Comparison of ENCODE assay signal across 8 cellular contexts in genomic region chr5:149961186-149961685, GRCh38. TPM values are rescaled to one million over a fixed set of nuclear protein-coding genes. Genes with fewer than 3 reads are reported as not detected.
DNase-seq lines count a peak whose midpoint lies in the region; ATAC-seq, FAIRE-seq and TF ChIP-seq lines count a peak whose summit lies in the region.

No MANE protein-coding gene starts in this region.

- no peak for TF ChIP-seq EP300 in K562 (IDR thresholded peaks at IDR 0.05; ENCODE audit: low read length)

- POLR2A ChIA-PET in HCT116 (lab: Charles Lee): interaction anchor here (0.8 to 1.6 kb wide), 8 partner anchors 9 to 127 kb away, joined by 3 to 6 read pairs (median 4); partner anchors contain the start of genes HMGXB3 and TIGD6
- POLR2A ChIA-PET in K562 (lab: Yijun Ruan, JAX): interaction anchor here (0.8 to 2.0 kb wide), 8 partner anchors 9 to 123 kb away, joined by 3 to 10 read pairs (median 4); no protein-coding TSS in a partner anchor

- peak overlapping the region; percentile 97 for H3K4me2 ChIP-seq in HCT116 (ENCODE audit: low read length)
- peak overlapping the region; percentile 80 for H3K4me2 ChIP-seq in K562 (ENCODE audit: insufficient read depth, low read length)

- no peaks in the 10 kb centered on the region for H3K9me3 ChIP-seq in HCT116 (ENCODE audit: control insufficient read depth in 1 of 2, insufficient read depth in 1 of 2, low read depth in 1 of 2, low read length in 2 of 2)
- H3K9me3 ChIP-seq in K562 (replicated peaks; ENCODE audit: control insufficient read depth, insufficient read depth, low read depth, low read length): no peaks in the 10 kb centered on the region
- no peaks in the 10 kb centered on the region for H3K9me3 ChIP-seq in uterus

- BruUV-seq in HCT116 (replicated peaks; lab: Mats Ljungman, UMichigan): no TSS peak
- no TSS peak for BruUV-seq in K562 (replicated peaks; lab: Mats Ljungman, UMichigan)

- H3K27me3 ChIP-seq in HCT116 (ENCODE audit: insufficient read depth, low read length) (no peaks in the 10 kb centered on the region), K562 (ENCODE audit: control insufficient read depth in 2 of 2, insufficient read depth in 2 of 2, low read length in 2 of 2) (no peaks in the 10 kb centered on the region), uterus (no peaks in the 10 kb centered on the region)

- FAIRE-seq in K562 (lab: Jason Lieb, UNC): no peak

- H4K20me1 ChIP-seq in HCT116 (ENCODE audit: insufficient read depth) (no peaks in the 10 kb centered on the region), K562 (replicated peaks; ENCODE audit: control insufficient read depth, insufficient read depth, low read length) (no peaks in the 10 kb centered on the region)

- H3K79me2 ChIP-seq in HCT116 (ENCODE audit: insufficient read depth, low read length): 0 out of 2 replicates have a peak, but pooled peaks cover 2% of the 10 kb centered on the region
- 0 out of 3 replicates have a peak, but pooled peaks cover 4% of the 10 kb centered on the region for H3K79me2 ChIP-seq in K562 (ENCODE audit: control insufficient read depth, insufficient read depth, low read length)

- H3K9ac ChIP-seq in HCT116 (ENCODE audit: low read length) (peak overlapping the region; percentile 73), K562 (ENCODE audit: insufficient read depth in 1 of 2, low read depth in 2 of 2, low read length in 2 of 2) (peak overlapping the region; percentile 70 to 88; a peak in 3 of 4 replicates)

- WGBS in K562 (ENCODE audit: insufficient coverage, low coverage, missing lambda C conversion rate): 20% methylated on average over 12 of the region's 23 CpGs

- H3K4me1 ChIP-seq in HCT116 (ENCODE audit: control insufficient read depth in 1 of 2, insufficient read depth in 2 of 2, low read length in 2 of 2) (peaks cover 8 to 27% of the 10 kb centered on the region in 2 experiments), K562 (replicated peaks in 1 of 2; ENCODE audit: control insufficient read depth in 2 of 2, insufficient read depth in 2 of 2, low read length in 2 of 2) (peaks cover 14 to 21% of the 10 kb centered on the region in 2 experiments; a peak in 4 of 5 replicates), uterus (no peaks in the 10 kb centered on the region)

- H3K27me3 Mint-ChIP-seq in memory B cell: no peaks in the 10 kb centered on the region

- DNase-seq in HCT116 (ENCODE audit: low read depth, low spot score): no peak
- DNase-seq in K562 (ENCODE audit: extremely low read depth in 1 of 4, low spot score in 3 of 4): no peak
- no peak for DNase-seq in memory B cell (ENCODE audit: low spot score in 2 of 2)
- DNase-seq in uterus: no peak
- no peak for DNase-seq in stimulated activated CD4-positive, alpha-beta T cell treated with anti-CD3 and anti-CD28 coated beads, Interleukin-4, amount 100 ng/mL, for 4 hours
- DNase-seq in OCI-M1 (lab: John Stamatoyannopoulos, UW): no peak
- no peak for DNase-seq in effector CD4-positive, alpha-beta T cell

- peak overlapping the region; percentile 74 for H3K4me3 ChIP-seq in HCT116 (replicated peaks in 1 of 2; ENCODE audit: low read depth in 1 of 2, low read length in 2 of 2)
- peak overlapping the region; percentile 66 for H3K4me3 ChIP-seq in K562
- H3K4me3 ChIP-seq in uterus: peak overlapping the region; percentile 82 to 95

- H3K36me3 ChIP-seq in HCT116 (ENCODE audit: control insufficient read depth in 1 of 2, insufficient read depth in 2 of 2, low read length in 2 of 2) (no peaks in the 10 kb centered on the region), K562 (ENCODE audit: control insufficient read depth, insufficient read depth, low read length) (no peaks in the 10 kb centered on the region), uterus (no peaks in the 10 kb centered on the region)

- H2AFZ ChIP-seq in HCT116 (ENCODE audit: low read depth, low read length, poor library complexity, severe bottlenecking) (peak overlapping the region; percentile 61), K562 (ENCODE audit: low read depth, low read length) (peak overlapping the region; percentile 95)

- RAD21 ChIA-PET in HCT116 (lab: Charles Lee; ENCODE audit: low non-redundant PET in 1 of 2, low total read pairs in 2 of 2, uncharacterized antibody in 2 of 2, unreplicated experiment in 2 of 2): interaction anchor here (0.7 to 1.6 kb wide), 3 partner anchors 123 to 294 kb away, joined by 3 to 5 read pairs (median 3); no protein-coding TSS in a partner anchor

- no peaks in the 10 kb centered on the region for H3K9me1 ChIP-seq in K562 (ENCODE audit: control insufficient read depth, insufficient read depth, low read length)

- peak overlapping the region; percentile 50 for H3K27ac Mint-ChIP-seq in memory B cell

- TF ChIP-seq POLR2A in HCT116 (IDR thresholded peaks at IDR 0.05; ENCODE audit: borderline replicate concordance, extremely low read depth, insufficient read depth, insufficient read length) (no peak), K562 (conservative IDR thresholded peaks at IDR 0.05) (no peak), uterus (IDR thresholded peaks at IDR 0.05) (no peak)

- H3K27ac ChIP-seq in 22Rv1 (peak overlapping the region; percentile 75), HCT116 (ENCODE audit: low read depth, low read length) (peak overlapping the region; percentile 48), K562 (ENCODE audit: extremely low read depth, low read depth, low read length) (no peak overlapping the region), uterus (peak overlapping the region; percentile 87 to 88)

- H3K9me2 ChIP-seq in HCT116 (ENCODE audit: insufficient read depth): no peaks in the 10 kb centered on the region

- H3K9me3 Mint-ChIP-seq in memory B cell: no peaks in the 10 kb centered on the region

- ATAC-seq in HCT116 (no peak; the same call in 1 of the 2 replicates), K562 (no peak), memory B cell (ENCODE audit: low read depth) (no peak)

- CTCF ChIA-PET in HCT116 (lab: Charles Lee): interaction anchor here (0.7 to 3.4 kb wide), 9 partner anchors 10 to 325 kb away, joined by 3 to 26 read pairs (median 4); no protein-coding TSS in a partner anchor
- CTCF ChIA-PET in K562 (lab: Yijun Ruan, JAX; ENCODE audit: low intra/inter-chr PET ratio): interaction anchor here (0.6 to 5.1 kb wide), 3 partner anchors 108 to 127 kb away, joined by 4 to 59 read pairs (median 9); no protein-coding TSS in a partner anchor

- intact Hi-C loops in HCT116 (cut with micrococcal nuclease): no loop called here
- intact Hi-C loops in K562 (cut with micrococcal nuclease): loop anchor here (5.0 kb wide), 1 partner anchor 109 kb away; no protein-coding TSS in a partner anchor
- intact Hi-C loops in uterus (cut with DNase I; ENCODE audit: low total_unique reads): no loop called here

- TF ChIP-seq CTCF in 22Rv1 (IDR thresholded peaks at IDR 0.05) (no peak), HCT116 (IDR thresholded peaks at IDR 0.05 in 2 of 3, conservative IDR thresholded peaks at IDR 0.05 in 1 of 3; ENCODE audit: borderline replicate concordance in 1 of 3, insufficient read depth in 1 of 3, low read depth in 2 of 3, low read length in 2 of 3) (no peak), K562 (IDR thresholded peaks at IDR 0.05 in 2 of 3, conservative IDR thresholded peaks at IDR 0.05 in 1 of 3; ENCODE audit: insufficient read depth in 2 of 3, low read depth in 1 of 3, low read length in 3 of 3) (no peak), uterus (IDR thresholded peaks at IDR 0.05) (no peak)

- H3K4me3 Mint-ChIP-seq in memory B cell: peak overlapping the region; percentile 88

- in situ Hi-C loops in K562 (cut with MboI): loop anchor here (10.0 kb wide), 1 partner anchor 106 kb away; no protein-coding TSS in a partner anchor

- H3K36me3 Mint-ChIP-seq in memory B cell: peaks cover 5% of the 10 kb centered on the region

- peaks cover 27% of the 10 kb centered on the region for H3K4me1 Mint-ChIP-seq in memory B cell

- TF ChIP-seq RAD21 in HCT116 (IDR thresholded peaks at IDR 0.05; ENCODE audit: low read depth): no peak
- TF ChIP-seq RAD21 in K562 (CRISPR knock-in tag; conservative IDR thresholded peaks at IDR 0.05 in 1 of 2, IDR thresholded peaks at IDR 0.05 in 1 of 2): no peak

RNA-seq across cellular contexts. Expression of gene SLC26A2, which starts 0.7 kb away (rescaled TPM):
- 7.8 TPM for total RNA-seq in HCT116 (2021; ENCODE audit: unreplicated experiment)
- 1.6 and 2.1 TPM in 2 replicates for polyA plus RNA-seq in HCT116 (2012)
- total RNA-seq in K562 (2011; cell fraction: chromatin; rRNA removed; ENCODE audit: low replicate concordance): 6.6 and 7.6 TPM in 2 replicates
- total RNA-seq in K562 (2011; cell fraction: nucleolus; rRNA removed): 4.6 and 5.3 TPM in 2 replicates
- total RNA-seq in K562 (2011; cell fraction: nucleoplasm; rRNA removed): 6.6 and 9.2 TPM in 2 replicates
- total RNA-seq in K562 (2014; rRNA removed): 3.1 and 3.6 TPM in 2 replicates
- 4.3 and 5.6 TPM in 2 replicates for total RNA-seq in K562 (2014; rRNA removed; fragmentation: Illumina TruSeq; extraction: Trizol)
- 5.8 and 6.3 TPM in 2 replicates for total RNA-seq in K562 (2015; rRNA removed; fragmentation: Illumina TruSeq; extraction: Trizol)
- total RNA-seq in K562 (2021): 4.1 and 4.9 TPM in 2 replicates
- polyA plus RNA-seq in K562 (2011; rRNA removed): 4.7 and 4.9 TPM in 2 replicates
- 1.2 and 3.2 TPM in 2 replicates for polyA plus RNA-seq in K562 (2011; cell fraction: cytosol; rRNA removed)
- 1.7 and 3.6 TPM in 2 replicates for polyA plus RNA-seq in K562 (2011; cell fraction: nucleus; rRNA removed)
- 2.9 and 4.4 TPM in 2 replicates for polyA plus RNA-seq in K562 (2012)
- 3.3 and 3.5 TPM in 2 replicates for polyA plus RNA-seq in K562 (2014; fragmentation: Illumina TruSeq; extraction: Trizol)
- 1 to 10 TPM; 1.1 to 2.0 TPM for polyA plus RNA-seq in K562 (2014; fragmentation: Nextera tagmentation; extraction: Ambion mirVana)
- 2.6 TPM in 2 replicates for polyA plus RNA-seq in K562 (2014; rRNA removed)
- polyA minus RNA-seq in K562 (2011; rRNA and poly(A)+ RNA removed): 13.8 and 13.9 TPM in 2 replicates
- 4.2 and 6.2 TPM in 2 replicates for polyA minus RNA-seq in K562 (2011; cell fraction: cytosol; rRNA and poly(A)+ RNA removed)
- polyA minus RNA-seq in K562 (2011; cell fraction: nucleus; rRNA and poly(A)+ RNA removed): 1.9 and 4.0 TPM in 2 replicates
- 10 to 100 TPM in 3 of 4 donors, 1 to 10 TPM in 1; 4.6 to 42.9 (median 15.6) TPM for total RNA-seq in uterus

RNA-seq across cellular contexts. Expression of gene PDE6A, which starts 16.6 kb away (rescaled TPM):
- not detected for total RNA-seq in HCT116 (2021; ENCODE audit: unreplicated experiment)
- polyA plus RNA-seq in HCT116 (2012): 0.01 TPM in 1 of 2 replicates, not detected in the other
- total RNA-seq in K562 (2011; cell fraction: chromatin; rRNA removed; ENCODE audit: low replicate concordance): not detected in 2 replicates
- total RNA-seq in K562 (2011; cell fraction: nucleolus; rRNA removed): not detected in 2 replicates
- total RNA-seq in K562 (2011; cell fraction: nucleoplasm; rRNA removed): 0.23 TPM in 1 of 2 replicates, not detected in the other
- not detected in 2 replicates for total RNA-seq in K562 (2014; rRNA removed)
- not detected in 2 replicates for total RNA-seq in K562 (2014; rRNA removed; fragmentation: Illumina TruSeq; extraction: Trizol)
- total RNA-seq in K562 (2015; rRNA removed; fragmentation: Illumina TruSeq; extraction: Trizol): 0.04 TPM in 2 replicates
- not detected in 2 replicates for total RNA-seq in K562 (2021)
- polyA plus RNA-seq in K562 (2011; rRNA removed): not detected in 2 replicates
- polyA plus RNA-seq in K562 (2011; cell fraction: cytosol; rRNA removed): 0.03 TPM in 1 of 2 replicates, not detected in the other
- not detected in 2 replicates for polyA plus RNA-seq in K562 (2011; cell fraction: nucleus; rRNA removed)
- polyA plus RNA-seq in K562 (2012): 0.04 and 0.05 TPM in 2 replicates
- polyA plus RNA-seq in K562 (2014; fragmentation: Illumina TruSeq; extraction: Trizol): 0.03 TPM in 1 of 2 replicates, not detected in the other
- polyA plus RNA-seq in K562 (2014; fragmentation: Nextera tagmentation; extraction: Ambion mirVana): under 1 TPM in 1 of 2 experiments, not detected in 1; 0.01 TPM
- 0.01 TPM in 1 of 2 replicates, not detected in the other for polyA plus RNA-seq in K562 (2014; rRNA removed)
- not detected in 2 replicates for polyA minus RNA-seq in K562 (2011; rRNA and poly(A)+ RNA removed)
- not detected in 2 replicates for polyA minus RNA-seq in K562 (2011; cell fraction: cytosol; rRNA and poly(A)+ RNA removed)
- polyA minus RNA-seq in K562 (2011; cell fraction: nucleus; rRNA and poly(A)+ RNA removed): not detected in 2 replicates
- under 1 TPM in 1 of 4 donors, not detected in 3; 0.07 TPM for total RNA-seq in uterus

RNA-seq across cellular contexts. Expression of gene TIGD6, which starts 39.2 kb away (rescaled TPM):
- total RNA-seq in HCT116 (2021; ENCODE audit: unreplicated experiment): 2.1 TPM
- polyA plus RNA-seq in HCT116 (2012): 2.7 and 3.6 TPM in 2 replicates
- total RNA-seq in K562 (2011; cell fraction: chromatin; rRNA removed; ENCODE audit: low replicate concordance): 8.2 and 12.4 TPM in 2 replicates
- 5.2 and 6.6 TPM in 2 replicates for total RNA-seq in K562 (2011; cell fraction: nucleolus; rRNA removed)
- 12.1 and 13.1 TPM in 2 replicates for total RNA-seq in K562 (2011; cell fraction: nucleoplasm; rRNA removed)
- total RNA-seq in K562 (2014; rRNA removed): 3.9 and 5.2 TPM in 2 replicates
- total RNA-seq in K562 (2014; rRNA removed; fragmentation: Illumina TruSeq; extraction: Trizol): 3.9 and 4.3 TPM in 2 replicates
- 3.8 and 4.3 TPM in 2 replicates for total RNA-seq in K562 (2015; rRNA removed; fragmentation: Illumina TruSeq; extraction: Trizol)
- 4.3 and 4.4 TPM in 2 replicates for total RNA-seq in K562 (2021)
- 4.9 and 5.1 TPM in 2 replicates for polyA plus RNA-seq in K562 (2011; rRNA removed)
- 5.7 TPM in 2 replicates for polyA plus RNA-seq in K562 (2011; cell fraction: cytosol; rRNA removed)
- polyA plus RNA-seq in K562 (2011; cell fraction: nucleus; rRNA removed): 14.9 and 16.9 TPM in 2 replicates
- polyA plus RNA-seq in K562 (2012): 4.9 and 5.4 TPM in 2 replicates
- polyA plus RNA-seq in K562 (2014; fragmentation: Illumina TruSeq; extraction: Trizol): 6.3 and 7.0 TPM in 2 replicates
- 1 to 10 TPM; 1.8 to 2.3 TPM for polyA plus RNA-seq in K562 (2014; fragmentation: Nextera tagmentation; extraction: Ambion mirVana)
- 3.1 and 4.0 TPM in 2 replicates for polyA plus RNA-seq in K562 (2014; rRNA removed)
- 9.4 and 9.9 TPM in 2 replicates for polyA minus RNA-seq in K562 (2011; rRNA and poly(A)+ RNA removed)
- polyA minus RNA-seq in K562 (2011; cell fraction: cytosol; rRNA and poly(A)+ RNA removed): 1.0 and 2.7 TPM in 2 replicates
- 4.8 and 8.7 TPM in 2 replicates for polyA minus RNA-seq in K562 (2011; cell fraction: nucleus; rRNA and poly(A)+ RNA removed)
- total RNA-seq in uterus: 1 to 10 TPM; 1.2 to 6.8 (median 2.7) TPM

RNA-seq across cellular contexts. Expression of gene HMGXB3, which starts 39.3 kb away (rescaled TPM):
- 41.8 TPM for total RNA-seq in HCT116 (2021; ENCODE audit: unreplicated experiment)
- 32.6 and 33.9 TPM in 2 replicates for polyA plus RNA-seq in HCT116 (2012)
- 126 and 156 TPM in 2 replicates for total RNA-seq in K562 (2011; cell fraction: chromatin; rRNA removed; ENCODE audit: low replicate concordance)
- total RNA-seq in K562 (2011; cell fraction: nucleolus; rRNA removed): 104 and 109 TPM in 2 replicates
- total RNA-seq in K562 (2011; cell fraction: nucleoplasm; rRNA removed): 92.4 and 96.9 TPM in 2 replicates
- 32.1 and 44.2 TPM in 2 replicates for total RNA-seq in K562 (2014; rRNA removed)
- 32.2 and 34.3 TPM in 2 replicates for total RNA-seq in K562 (2014; rRNA removed; fragmentation: Illumina TruSeq; extraction: Trizol)
- total RNA-seq in K562 (2015; rRNA removed; fragmentation: Illumina TruSeq; extraction: Trizol): 32.2 and 34.7 TPM in 2 replicates
- 44.1 and 44.3 TPM in 2 replicates for total RNA-seq in K562 (2021)
- polyA plus RNA-seq in K562 (2011; rRNA removed): 44.0 and 47.5 TPM in 2 replicates
- polyA plus RNA-seq in K562 (2011; cell fraction: cytosol; rRNA removed): 37.8 and 42.6 TPM in 2 replicates
- polyA plus RNA-seq in K562 (2011; cell fraction: nucleus; rRNA removed): 119 and 131 TPM in 2 replicates
- polyA plus RNA-seq in K562 (2012): 26.6 and 30.2 TPM in 2 replicates
- polyA plus RNA-seq in K562 (2014; fragmentation: Illumina TruSeq; extraction: Trizol): 40.0 and 41.0 TPM in 2 replicates
- polyA plus RNA-seq in K562 (2014; fragmentation: Nextera tagmentation; extraction: Ambion mirVana): 1 to 10 TPM; 1.8 to 2.1 TPM
- 31.7 and 31.9 TPM in 2 replicates for polyA plus RNA-seq in K562 (2014; rRNA removed)
- polyA minus RNA-seq in K562 (2011; rRNA and poly(A)+ RNA removed): 61.8 and 62.5 TPM in 2 replicates
- polyA minus RNA-seq in K562 (2011; cell fraction: cytosol; rRNA and poly(A)+ RNA removed): 33.1 and 34.0 TPM in 2 replicates
- polyA minus RNA-seq in K562 (2011; cell fraction: nucleus; rRNA and poly(A)+ RNA removed): 49.3 and 58.9 TPM in 2 replicates
- total RNA-seq in uterus: 10 to 100 TPM; 19.0 to 43.4 (median 30.2) TPM
